ENCODE assay signal across 1 cellular context in the genomic region with DNA sequence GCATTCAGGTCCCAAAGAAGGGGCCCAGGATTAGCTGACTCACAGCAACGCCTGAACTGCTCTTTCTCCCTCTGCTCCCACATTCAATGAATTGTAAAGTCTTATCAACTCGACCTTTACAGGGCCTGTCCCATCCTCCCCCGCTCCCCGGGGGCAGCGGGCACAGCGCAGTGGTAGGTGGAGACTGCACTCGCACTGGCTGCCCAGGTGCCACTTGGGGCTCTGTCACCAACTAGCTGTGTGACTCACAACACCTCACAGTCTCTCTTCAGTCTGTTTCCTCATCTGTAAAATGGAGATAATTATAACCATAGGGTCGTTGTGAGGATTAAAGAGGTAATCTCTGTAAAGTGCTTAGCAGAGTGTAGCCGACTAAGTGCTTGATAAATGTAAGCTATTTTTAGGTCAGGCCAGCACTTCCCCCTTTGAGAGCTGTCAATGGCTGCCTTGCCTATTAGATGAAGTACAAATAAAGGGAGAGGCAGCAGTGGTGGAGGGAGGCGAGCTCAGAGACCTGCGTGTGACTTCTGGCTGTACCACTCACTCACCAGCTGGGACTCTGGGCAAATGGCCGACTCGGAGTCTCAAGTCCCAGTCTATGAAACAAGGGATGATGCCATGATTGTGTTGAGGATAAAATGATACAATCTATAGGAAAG.
TF ChIP-seq lines count a peak whose summit lies in the region.

No MANE protein-coding gene starts in this region.

TF ChIP-seq in H1, 55 proteins besides CTCF, POLR2A, EP300 and RAD21:
- TF ChIP-seq TBP (IDR thresholded peaks at IDR 0.05; ENCODE audit: low read depth, low read length) (no peak), NRF1 (IDR thresholded peaks at IDR 0.05; ENCODE audit: low read depth, low read length) (no peak), BCL11A (IDR thresholded peaks at IDR 0.05; ENCODE audit: low read depth in 2 of 2, low read length in 2 of 2) (no peak), SP1 (IDR thresholded peaks at IDR 0.05; ENCODE audit: low read depth, low read length) (no peak), BACH1 (IDR thresholded peaks at IDR 0.05; ENCODE audit: low read length) (no peak), FOSL1 (IDR thresholded peaks at IDR 0.05; ENCODE audit: insufficient read depth, low read depth, low read length) (no peak), MAFK (IDR thresholded peaks at IDR 0.05; ENCODE audit: low read depth, low read length) (no peak), ASH2L (IDR thresholded peaks at IDR 0.05; ENCODE audit: low read length) (no peak), EGR1 (IDR thresholded peaks at IDR 0.05; ENCODE audit: borderline replicate concordance, low read depth, low read length) (no peak), SP2 (IDR thresholded peaks at IDR 0.05; ENCODE audit: low read length) (no peak), CBX8 (IDR thresholded peaks at IDR 0.05; ENCODE audit: borderline replicate concordance, low read depth, low read length) (no peak), CREB1 (IDR thresholded peaks at IDR 0.05) (no peak), PHF8 (conservative IDR thresholded peaks at IDR 0.05; ENCODE audit: low read depth, low read length) (no peak), RFX5 (IDR thresholded peaks at IDR 0.05; ENCODE audit: borderline replicate concordance, low read depth, low read length) (no peak), SUZ12 (IDR thresholded peaks at IDR 0.05; ENCODE audit: low read length) (no peak), POU5F1 (IDR thresholded peaks at IDR 0.05; ENCODE audit: low read depth, low read length) (no peak)
